Comparison of ENCODE assay signal across 15 cellular contexts in genomic region chr13:99977912-99978780, GRCh38. TPM values are rescaled to one million over a fixed set of nuclear protein-coding genes. Genes with fewer than 3 reads are reported as not detected.
DNase-seq lines count a peak whose midpoint lies in the region; ATAC-seq and TF ChIP-seq lines count a peak whose summit lies in the region.
"Had no signal": no experiment of that assay in that cellular context is flagged by ENCODE, and none has a peak within 500 bp of the region (broad histone marks: within the 10 kb centered on the region; RNA-seq: fewer than 3 reads in every experiment).

No MANE protein-coding gene starts in this region.

- H3K4me3 Mint-ChIP-seq in central memory CD8-positive, alpha-beta T cell, result peak overlapping the region; percentile 23

- H3K36me3 ChIP-seq in mesodermal cell (ENCODE audit: control insufficient read depth, insufficient read depth, low read length), result no peaks in the 10 kb centered on the region

- H3K27ac Mint-ChIP-seq in central memory CD8-positive, alpha-beta T cell (ENCODE audit: low read depth), result no peak overlapping the region
- H3K27ac Mint-ChIP-seq: activated naive CD8-positive, alpha-beta T cell had no signal

- ATAC-seq in central memory CD8-positive, alpha-beta T cell (replicated peaks; ENCODE audit: extremely low read depth, poor library complexity, severe bottlenecking), result no peak
- ATAC-seq: HCT116 had no signal

- H3K4me3 ChIP-seq in mesodermal cell (ENCODE audit: extremely low read depth, insufficient read depth, low read length, poor library complexity, severe bottlenecking), result peak overlapping the region; percentile 14

- TF ChIP-seq CTCF in GM13977 (IDR thresholded peaks at IDR 0.05; ENCODE audit: extremely low read depth, insufficient read depth, missing control alignments), result no peak

- H3K4me1 ChIP-seq in mesodermal cell (ENCODE audit: control insufficient read depth, insufficient read depth, low read length, poor library complexity, severe bottlenecking), result peaks cover 8% of the 10 kb centered on the region
- H3K4me1 ChIP-seq: parathyroid adenoma had no signal

- H3K36me3 Mint-ChIP-seq in central memory CD8-positive, alpha-beta T cell (ENCODE audit: insufficient read depth), result peaks cover 35% of the 10 kb centered on the region

- DNase-seq in DMS79 (lab: John Stamatoyannopoulos, UW) (peak; percentile 45), HEK293T (ENCODE audit: extremely low spot score) (no peak), GM13977 (ENCODE audit: low spot score) (no peak), GM19240 (ENCODE audit: insufficient read length, low spot score) (no peak), cerebellar nuclear complex (lab: John Stamatoyannopoulos, UW) (no peak), glomerular visceral epithelial cell (ENCODE audit: extremely low spot score) (no peak)
- no peak for DNase-seq in central memory CD8-positive, alpha-beta T cell (ENCODE audit: low spot score in 2 of 2)
- DNase-seq: activated CD4-positive, alpha-beta T cell treated with anti-CD3 and anti-CD28 coated beads for 48 hours; MM.1S had no signal

- H3K9me3 ChIP-seq in mesodermal cell (ENCODE audit: control insufficient read depth, low read length), result no peaks in the 10 kb centered on the region

- 10 to 11% methylated on average over 47 to 48 of the region's 52 CpGs for WGBS in mesodermal cell (ENCODE audit: insufficient coverage in 2 of 2), 2 experiments

- H3K27ac ChIP-seq in mesodermal cell (ENCODE audit: low read depth, low read length, severe bottlenecking), result no peak overlapping the region
- H3K27ac ChIP-seq: parathyroid adenoma had no signal

- CTCF ChIA-PET in HEK293T (lab: Yijun Ruan, JAX), result interaction anchor here (0.7 kb wide), 1 partner anchor 28 kb away, joined by 8 read pairs; no protein-coding TSS in a partner anchor

- POLR2A ChIA-PET in HEK293T (lab: Yijun Ruan, JAX), result no interaction called here

- no peaks in the 10 kb centered on the region for H3K9me3 Mint-ChIP-seq in central memory CD8-positive, alpha-beta T cell

- peaks cover 9% of the 10 kb centered on the region for H3K4me1 Mint-ChIP-seq in central memory CD8-positive, alpha-beta T cell

- in situ Hi-C loops in GM13977 (cut with MboI; ENCODE audit: low pct_unique_long_range_greater_than_20kb, low sequenced_read_pairs, unreplicated experiment), result loop anchor here (25.0 kb wide), 2 partner anchors 259 to 534 kb away; no protein-coding TSS in a partner anchor

- peaks cover 62% of the 10 kb centered on the region for H3K27me3 Mint-ChIP-seq in central memory CD8-positive, alpha-beta T cell

TF ChIP-seq in HEK293T, 16 proteins besides CTCF, POLR2A, EP300 and RAD21:
- TF ChIP-seq L3MBTL2 (conservative IDR thresholded peaks at IDR 0.05) (peak; percentile 65), FOXK2 (IDR thresholded peaks at IDR 0.05) (no peak)

RNA-seq across cellular contexts. Expression of gene ZIC2, which starts 3.4 kb away (rescaled TPM):
- 22.0 TPM for polyA plus RNA-seq in mesodermal cell (2013, experiment 1 of 2)
- 13.8 TPM for polyA plus RNA-seq in mesodermal cell (2013, experiment 2 of 2)
- polyA plus RNA-seq: keratinocyte had no signal

RNA-seq across cellular contexts. Expression of gene ZIC5, which starts 6.6 kb away (rescaled TPM):
- polyA plus RNA-seq in mesodermal cell (2013, experiment 1 of 2), result 5.5 TPM
- polyA plus RNA-seq in mesodermal cell (2013, experiment 2 of 2), result 4.1 TPM
- polyA plus RNA-seq: esophagus, keratinocyte had no signal
